In genomic region chr1:222181191-222181590, GRCh38 we compare ENCODE assay signal across 19 cellular contexts.
"Had no signal": no experiment of that assay in that cellular context is flagged by ENCODE, and none has a peak within 500 bp of the region (broad histone marks: within the 10 kb centered on the region; RNA-seq: fewer than 3 reads in every experiment).

No MANE protein-coding gene starts in this region.

- H3K4me1 ChIP-seq: esophagus muscularis mucosa, gastrocnemius medialis, heart right ventricle, left lung, lower lobe of right lung had no signal

- H3K27ac ChIP-seq: coronary artery, dorsolateral prefrontal cortex, esophagus muscularis mucosa, gastrocnemius medialis, heart right ventricle, left lung, lower lobe of right lung had no signal

- H3K4me3 ChIP-seq: coronary artery, dorsolateral prefrontal cortex, esophagus muscularis mucosa, gastrocnemius medialis, heart right ventricle, left lung, lower lobe of right lung had no signal

- H3K9me3 ChIP-seq: esophagus muscularis mucosa, gastrocnemius medialis, lower lobe of right lung had no signal

- ATAC-seq: gastrocnemius medialis; heart right ventricle; left cardiac atrium; left lung; left ventricle myocardium superior; lower lobe of right lung; naive thymus-derived CD4-positive, alpha-beta T cell had no signal

- H3K36me3 Mint-ChIP-seq: naive thymus-derived CD4-positive, alpha-beta T cell had no signal

- H3K27ac Mint-ChIP-seq: naive thymus-derived CD4-positive, alpha-beta T cell had no signal

- H3K4me3 Mint-ChIP-seq: naive thymus-derived CD4-positive, alpha-beta T cell had no signal

- H3K27me3 ChIP-seq: dorsolateral prefrontal cortex, esophagus muscularis mucosa, gastrocnemius medialis, heart right ventricle, left lung had no signal

- H3K36me3 ChIP-seq: esophagus muscularis mucosa, gastrocnemius medialis, heart right ventricle, left lung, lower lobe of right lung had no signal

- DNase-seq: dermis blood vessel endothelial cell; dorsolateral prefrontal cortex; effector CD4-positive, alpha-beta T cell; effector memory CD4-positive, alpha-beta T cell; foreskin melanocyte; gastrocnemius medialis; glutamatergic neuron; head of caudate nucleus; heart right ventricle; hippocampal formation; left cardiac atrium; left lung; left ventricle myocardium superior; lower lobe of right lung; mesendoderm; midbrain; naive thymus-derived CD4-positive, alpha-beta T cell had no signal

- H3K4me1 Mint-ChIP-seq: naive thymus-derived CD4-positive, alpha-beta T cell had no signal
